ENCODE assay signal across 30 cellular contexts in genomic region chr7:84047085-84047484, GRCh38.
"Had no signal": no experiment of that assay in that cellular context is flagged by ENCODE, and none has a peak within 500 bp of the region (broad histone marks: within the 10 kb centered on the region; RNA-seq: fewer than 3 reads in every experiment).

No MANE protein-coding gene starts in this region.

- H3K27me3 Mint-ChIP-seq: activated CD4-positive, alpha-beta memory T cell treated with anti-CD3 and anti-CD28 coated beads, Interleukin-2, amount 10 ng/mL, durations not matched to agents 7 days and 5 days; activated naive CD4-positive, alpha-beta T cell treated with anti-CD3 and anti-CD28 coated beads, Interleukin-2, amount 10 ng/mL, durations not matched to agents 7 days and 5 days; activated naive CD8-positive, alpha-beta T cell; activated T-cell treated with anti-CD3 and anti-CD28 coated beads, Interleukin-2, amount 50 U/mL, for 24 hours; central memory CD8-positive, alpha-beta T cell; effector memory CD8-positive, alpha-beta T cell; T-helper 17 cell had no signal

- DNase-seq: activated CD4-positive, alpha-beta memory T cell treated with anti-CD3 and anti-CD28 coated beads, Interleukin-2, amount 10 ng/mL, durations not matched to agents 7 days and 5 days; activated CD4-positive, alpha-beta T cell treated with anti-CD3 and anti-CD28 coated beads for 1 hour; activated CD4-positive, alpha-beta T cell treated with anti-CD3 and anti-CD28 coated beads for 4 hours; activated CD4-positive, alpha-beta T cell treated with anti-CD3 and anti-CD28 coated beads, Interleukin-2, amount 10 ng/mL, durations not matched to agents 7 days and 5 days; activated CD4-positive, alpha-beta T cell treated with anti-CD3 and anti-CD28 coated beads, Interleukin-2, amount 50 U/mL, for 4 hours; activated CD8-positive, alpha-beta memory T cell treated with anti-CD3 and anti-CD28 coated beads, Interleukin-2, amount 50 U/mL, for 48 hours; activated gamma-delta T cell; activated naive CD4-positive, alpha-beta T cell; activated naive CD4-positive, alpha-beta T cell treated with anti-CD3 and anti-CD28 coated beads, Interleukin-2, amount 10 ng/mL, durations not matched to agents 7 days and 5 days; activated T-cell treated with anti-CD3 and anti-CD28 coated beads for 4 hours; activated T-cell treated with anti-CD3 and anti-CD28 coated beads, Interleukin-2, amount 50 U/mL, for 24 hours; activated T-cell treated with anti-CD3 and anti-CD28 coated beads, Interleukin-2, amount 50 U/mL, for 72 hours; amniotic stem cell; anterior cingulate cortex; brain microvascular endothelial cell; dermis blood vessel endothelial cell; effector CD4-positive, alpha-beta T cell; effector memory CD8-positive, alpha-beta T cell; erythroblast; foreskin melanocyte; heart right ventricle; T-helper 1 cell; T-helper 17 cell; T1000 had no signal

- H3K9me3 ChIP-seq: esophagus muscularis mucosa, gastroesophageal sphincter had no signal

- H3K4me1 ChIP-seq: heart right ventricle had no signal

- H3K4me3 Mint-ChIP-seq: activated CD4-positive, alpha-beta memory T cell treated with anti-CD3 and anti-CD28 coated beads, Interleukin-2, amount 10 ng/mL, durations not matched to agents 7 days and 5 days; activated CD4-positive, alpha-beta T cell treated with anti-CD3 and anti-CD28 coated beads, Interleukin-2, amount 10 ng/mL, durations not matched to agents 7 days and 5 days; activated naive CD4-positive, alpha-beta T cell treated with anti-CD3 and anti-CD28 coated beads, Interleukin-2, amount 10 ng/mL, durations not matched to agents 7 days and 5 days; activated naive CD8-positive, alpha-beta T cell; activated T-cell treated with anti-CD3 and anti-CD28 coated beads, Interleukin-2, amount 50 U/mL, for 24 hours; activated T-cell treated with anti-CD3 and anti-CD28 coated beads, Interleukin-2, amount 50 U/mL, for 72 hours; central memory CD8-positive, alpha-beta T cell; effector memory CD8-positive, alpha-beta T cell; T-helper 17 cell; T-helper 2 cell treated with Interferon-gamma antibody and Interleukin-4, amounts not matched to agents 5 μg/mL and 100 μg/mL, for 36 hours had no signal

- H3K27me3 ChIP-seq: brain microvascular endothelial cell, esophagus muscularis mucosa, gastroesophageal sphincter, heart right ventricle had no signal

- H3K4me1 Mint-ChIP-seq: activated CD4-positive, alpha-beta memory T cell treated with anti-CD3 and anti-CD28 coated beads, Interleukin-2, amount 10 ng/mL, durations not matched to agents 7 days and 5 days; activated CD4-positive, alpha-beta T cell treated with anti-CD3 and anti-CD28 coated beads, Interleukin-2, amount 10 ng/mL, durations not matched to agents 7 days and 5 days; activated naive CD4-positive, alpha-beta T cell treated with anti-CD3 and anti-CD28 coated beads, Interleukin-2, amount 10 ng/mL, durations not matched to agents 7 days and 5 days; central memory CD8-positive, alpha-beta T cell; T-helper 17 cell had no signal

- H3K27ac Mint-ChIP-seq: activated CD4-positive, alpha-beta memory T cell treated with anti-CD3 and anti-CD28 coated beads, Interleukin-2, amount 10 ng/mL, durations not matched to agents 7 days and 5 days; activated CD4-positive, alpha-beta T cell treated with anti-CD3 and anti-CD28 coated beads, Interleukin-2, amount 10 ng/mL, durations not matched to agents 7 days and 5 days; activated naive CD4-positive, alpha-beta T cell treated with anti-CD3 and anti-CD28 coated beads, Interleukin-2, amount 10 ng/mL, durations not matched to agents 7 days and 5 days; activated naive CD8-positive, alpha-beta T cell; activated T-cell treated with anti-CD3 and anti-CD28 coated beads, Interleukin-2, amount 50 U/mL, for 24 hours; activated T-cell treated with anti-CD3 and anti-CD28 coated beads, Interleukin-2, amount 50 U/mL, for 72 hours; effector memory CD8-positive, alpha-beta T cell; T-helper 17 cell; T-helper 2 cell treated with Interferon-gamma antibody and Interleukin-4, amounts not matched to agents 5 μg/mL and 100 μg/mL, for 36 hours had no signal

- H3K4me3 ChIP-seq: coronary artery, esophagus muscularis mucosa, gastroesophageal sphincter, heart right ventricle had no signal

- H3K36me3 ChIP-seq: brain microvascular endothelial cell, esophagus muscularis mucosa, gastroesophageal sphincter, heart right ventricle had no signal

- ATAC-seq: activated T-cell treated with anti-CD3 and anti-CD28 coated beads, Interleukin-2, amount 50 U/mL, for 72 hours; effector memory CD8-positive, alpha-beta T cell; gastroesophageal sphincter; heart right ventricle; T-helper 17 cell had no signal

- H3K27ac ChIP-seq: brain microvascular endothelial cell, coronary artery, esophagus muscularis mucosa, gastroesophageal sphincter, heart right ventricle had no signal

- H3K36me3 Mint-ChIP-seq: activated naive CD4-positive, alpha-beta T cell treated with anti-CD3 and anti-CD28 coated beads, Interleukin-2, amount 10 ng/mL, durations not matched to agents 7 days and 5 days; activated naive CD8-positive, alpha-beta T cell had no signal

- H3K9me3 Mint-ChIP-seq: activated CD4-positive, alpha-beta T cell treated with anti-CD3 and anti-CD28 coated beads, Interleukin-2, amount 10 ng/mL, durations not matched to agents 7 days and 5 days; activated naive CD4-positive, alpha-beta T cell treated with anti-CD3 and anti-CD28 coated beads, Interleukin-2, amount 10 ng/mL, durations not matched to agents 7 days and 5 days; activated T-cell treated with anti-CD3 and anti-CD28 coated beads, Interleukin-2, amount 50 U/mL, for 24 hours; T-helper 2 cell treated with Interferon-gamma antibody and Interleukin-4, amounts not matched to agents 5 μg/mL and 100 μg/mL, for 36 hours had no signal
